Comparison of ENCODE assay signal across 8 cellular contexts in the genomic region with DNA sequence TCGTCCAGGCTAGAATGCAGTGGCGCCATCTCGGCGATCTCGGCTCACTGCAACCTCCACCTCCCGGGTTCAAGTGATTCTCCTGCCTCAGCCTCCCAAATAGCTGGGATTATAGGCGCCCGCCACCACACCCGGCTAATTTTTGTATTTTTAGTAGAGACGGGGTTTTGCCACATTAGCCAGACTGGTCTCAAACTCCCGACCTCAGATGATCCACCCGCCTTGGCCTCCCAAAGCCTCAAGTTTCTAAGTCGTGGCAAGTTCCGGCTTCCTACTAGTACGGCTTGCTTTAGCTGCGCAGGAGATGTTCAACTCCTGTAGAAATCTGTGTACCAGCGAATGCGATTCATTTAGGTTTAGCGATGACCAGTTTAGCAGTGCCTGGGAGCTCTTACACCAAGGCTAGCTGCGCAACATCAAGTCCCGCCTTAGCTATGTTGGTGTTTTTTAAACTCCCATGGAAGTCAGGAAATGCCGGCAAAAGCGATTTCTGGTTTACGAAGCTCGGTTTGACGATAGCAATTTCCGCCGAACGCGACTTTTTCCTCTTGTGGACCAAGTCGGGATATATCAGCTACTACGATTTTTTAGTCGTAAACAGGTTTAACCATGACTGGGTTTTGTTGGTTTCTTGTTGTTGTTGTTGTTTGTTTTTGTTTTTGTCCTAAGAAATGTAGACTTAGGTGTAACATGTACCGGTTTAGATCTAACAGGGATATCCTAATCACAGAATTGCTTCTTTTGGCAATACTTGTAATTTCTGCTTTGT.
A peak's percentile ranks its signal among the peaks of the same experiment; 100 is the strongest.
DNase-seq lines count a peak whose midpoint lies in the region; ATAC-seq and TF ChIP-seq lines count a peak whose summit lies in the region.

No MANE protein-coding gene starts in this region.

- CTCF ChIA-PET in RWPE1 (lab: Yijun Ruan, JAX) = interaction anchor here (0.7 to 1.7 kb wide), 5 partner anchors 15 to 491 kb away, joined by 3 to 6 read pairs (median 3); no protein-coding TSS in a partner anchor

- no peak for ATAC-seq in GM21737 (IDR thresholded peaks at IDR 0.05; ENCODE audit: unreplicated experiment)
- ATAC-seq in HG02870 (IDR thresholded peaks at IDR 0.05; ENCODE audit: unreplicated experiment) = no peak

- POLR2A ChIA-PET in RWPE1 (lab: Yijun Ruan, JAX; ENCODE audit: low non-redundant PET) = interaction anchor here (1.1 kb wide), 1 partner anchor 9 kb away, joined by 7 read pairs; no protein-coding TSS in a partner anchor

- peak; percentile 61 for DNase-seq in stimulated activated CD4-positive, alpha-beta T cell treated with anti-CD3 and anti-CD28 coated beads, Interleukin-15, amount 100 ng/mL, for 24 hours
- no peak for DNase-seq in stimulated activated CD4-positive, alpha-beta T cell treated with anti-CD3 and anti-CD28 coated beads, Interleukin-12 subunit alpha, Interleukin-12 subunit beta, amount 100 ng/mL, for 4 hours
- DNase-seq in RWPE1 (ENCODE audit: low spot score) (no peak), amniotic stem cell (lab: John Stamatoyannopoulos, UW) (peak; percentile 28), islet precursor cell (peak; percentile 61)
- DNase-seq in stimulated activated CD4-positive, alpha-beta T cell treated with anti-CD3 and anti-CD28 coated beads, Interleukin-4, amount 100 ng/mL, for 4 hours = peak; percentile 25 to 35

- peak overlapping the region; percentile 90 for H3K27ac ChIP-seq in RWPE1

- TF ChIP-seq CTCF in RWPE1 (conservative IDR thresholded peaks at IDR 0.05; ENCODE audit: low read depth) = no peak

Comparison
In these comparisons a context has a peak if more than half of its experiments do, and no peak if none do; other contexts are left out.
1. DNase-seq: peak in stimulated activated CD4-positive, alpha-beta T cell treated with anti-CD3 and anti-CD28 coated beads, Interleukin-15, amount 100 ng/mL, for 24 hours (single experiment), amniotic stem cell (single experiment), islet precursor cell (single experiment) and stimulated activated CD4-positive, alpha-beta T cell treated with anti-CD3 and anti-CD28 coated beads, Interleukin-4, amount 100 ng/mL, for 4 hours (2 of 2); none in stimulated activated CD4-positive, alpha-beta T cell treated with anti-CD3 and anti-CD28 coated beads, Interleukin-12 subunit alpha, Interleukin-12 subunit beta, amount 100 ng/mL, for 4 hours (single experiment) and RWPE1 (single experiment).